ENCODE assay signal across 1 cellular context in the genomic region with DNA sequence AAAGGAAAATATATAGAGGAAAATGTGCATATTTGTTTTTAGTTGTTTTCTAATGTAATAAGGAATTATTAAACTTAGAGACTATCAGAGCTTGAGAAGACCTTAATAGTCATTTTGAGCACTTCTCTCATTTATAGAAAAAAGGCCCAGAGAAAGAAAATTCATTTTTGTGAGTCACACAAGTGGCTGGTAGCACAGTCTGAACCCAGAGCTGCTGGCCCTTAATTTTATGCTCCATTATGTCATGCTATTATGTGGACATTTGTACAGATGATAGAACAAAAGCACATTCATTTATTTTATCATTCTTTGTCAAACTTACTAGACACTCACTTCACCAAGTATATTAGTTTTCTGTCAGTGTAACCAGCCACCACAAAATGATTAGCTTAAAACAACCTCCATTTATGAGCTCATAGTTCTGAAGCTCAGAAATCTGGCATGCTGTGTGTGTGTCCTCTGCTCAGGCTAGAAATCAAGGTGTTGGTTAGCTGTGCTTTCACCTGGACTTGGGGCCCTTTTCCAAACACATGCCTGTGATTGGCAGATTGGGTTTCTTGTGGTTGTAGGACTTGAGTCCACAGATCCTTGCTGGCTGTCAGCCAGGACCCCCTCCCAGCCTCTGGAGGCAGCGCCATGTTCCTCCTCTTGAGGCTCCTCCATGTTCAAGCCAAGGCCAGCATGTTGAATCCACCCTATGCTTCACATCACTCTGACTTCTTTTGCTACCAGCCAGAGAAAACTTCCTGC.
TF ChIP-seq lines count a peak whose summit lies in the region.

No MANE protein-coding gene starts in this region.

TF ChIP-seq in SK-N-SH treated with all-trans-retinoic acid at 6 μM for 48 hours, 23 proteins besides CTCF, POLR2A, EP300 and RAD21 (continued from another document):
- TF ChIP-seq, protein P1, sequence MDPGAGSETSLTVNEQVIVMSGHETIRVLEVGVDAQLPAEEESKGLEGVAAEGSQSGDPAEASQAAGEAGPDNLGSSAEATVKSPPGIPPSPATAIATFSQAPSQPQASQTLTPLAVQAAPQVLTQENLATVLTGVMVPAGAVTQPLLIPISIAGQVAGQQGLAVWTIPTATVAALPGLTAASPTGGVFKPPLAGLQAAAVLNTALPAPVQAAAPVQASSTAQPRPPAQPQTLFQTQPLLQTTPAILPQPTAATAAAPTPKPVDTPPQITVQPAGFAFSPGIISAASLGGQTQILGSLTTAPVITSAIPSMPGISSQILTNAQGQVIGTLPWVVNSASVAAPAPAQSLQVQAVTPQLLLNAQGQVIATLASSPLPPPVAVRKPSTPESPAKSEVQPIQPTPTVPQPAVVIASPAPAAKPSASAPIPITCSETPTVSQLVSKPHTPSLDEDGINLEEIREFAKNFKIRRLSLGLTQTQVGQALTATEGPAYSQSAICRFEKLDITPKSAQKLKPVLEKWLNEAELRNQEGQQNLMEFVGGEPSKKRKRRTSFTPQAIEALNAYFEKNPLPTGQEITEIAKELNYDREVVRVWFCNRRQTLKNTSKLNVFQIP (CRISPR knock-in tag; IDR thresholded peaks at IDR 0.05; ENCODE audit: borderline replicate concordance, low read depth): no peak
